18 cellular contexts compared by ENCODE assay signal in the genomic region with DNA sequence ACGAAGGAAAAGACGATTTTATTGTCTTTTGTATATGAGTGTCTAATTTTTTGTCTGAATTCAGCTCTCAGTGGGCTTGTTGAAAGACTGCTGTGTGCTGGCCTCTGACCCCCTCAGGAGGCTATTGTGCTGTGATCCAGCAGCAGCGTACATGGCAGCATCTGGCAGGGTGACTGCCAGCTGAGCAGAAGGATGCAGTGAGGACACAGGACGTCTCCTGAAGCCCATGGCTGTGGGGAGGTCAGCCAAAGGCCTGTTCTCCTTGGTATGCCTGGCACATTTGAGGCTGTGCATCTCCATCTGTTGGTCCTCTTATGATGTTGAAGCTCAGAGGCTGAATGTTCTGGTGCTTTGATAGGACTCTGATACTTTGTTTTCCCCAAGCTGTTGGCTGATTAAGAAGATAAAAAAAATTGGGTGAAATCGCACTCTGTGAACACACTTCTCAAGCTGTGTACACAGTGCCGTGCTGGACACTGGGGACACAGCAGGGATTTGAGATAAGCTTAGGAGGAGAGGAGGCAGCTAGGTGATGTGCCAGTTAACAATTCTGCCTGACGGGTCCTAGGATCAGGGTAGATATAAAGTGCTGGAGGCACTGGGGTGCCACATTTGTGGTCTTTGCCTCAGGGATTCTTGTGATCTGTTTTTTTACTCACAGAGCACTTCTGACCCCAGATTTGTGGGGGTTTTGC. TPM values are rescaled to one million over a fixed set of nuclear protein-coding genes. Genes with fewer than 3 reads are reported as not detected.
A peak's percentile ranks its signal among the peaks of the same experiment; 100 is the strongest.
DNase-seq lines count a peak whose midpoint lies in the region; ATAC-seq and TF ChIP-seq lines count a peak whose summit lies in the region.
"Had no signal": no experiment of that assay in that cellular context is flagged by ENCODE, and none has a peak within 500 bp of the region (broad histone marks: within the 10 kb centered on the region; RNA-seq: fewer than 3 reads in every experiment).

No MANE protein-coding gene starts in this region.

- no peaks in the 10 kb centered on the region for H3K27me3 ChIP-seq in aorta (ENCODE audit: control insufficient read depth in 1 of 2, insufficient read depth in 2 of 2, low read length in 1 of 2)
- H3K27me3 ChIP-seq in suprapubic skin: no peaks in the 10 kb centered on the region
- no peaks in the 10 kb centered on the region for H3K27me3 ChIP-seq in adrenal gland

- H3K4me3 ChIP-seq in aorta (ENCODE audit: low read length in 2 of 2) (no peak overlapping the region), suprapubic skin (no peak overlapping the region), adrenal gland (no peak overlapping the region)
- H3K4me3 ChIP-seq: mucosa of descending colon had no signal

- TF ChIP-seq CTCF in neural crest cell (conservative IDR thresholded peaks at IDR 0.05) (no peak), suprapubic skin (IDR thresholded peaks at IDR 0.05) (no peak), adrenal gland (IDR thresholded peaks at IDR 0.05) (no peak)

- H3K9me3 Mint-ChIP-seq in effector memory CD8-positive, alpha-beta T cell: no peaks in the 10 kb centered on the region
- no peaks in the 10 kb centered on the region for H3K9me3 Mint-ChIP-seq in neural crest cell
- H3K9me3 Mint-ChIP-seq: activated T-cell treated with anti-CD3 and anti-CD28 coated beads, Interleukin-2, amount 50 U/mL, for 72 hours had no signal

- intact Hi-C loops in left ventricle myocardium superior (cut with micrococcal nuclease) (no loop called here), Right ventricle myocardium inferior (cut with DNase I) (no loop called here), aorta (cut with DNase I) (loop anchor here (5.0 kb wide), 2 partner anchors 34 to 39 kb away; partner anchors contain the start of gene EID3 (in 1 of the 2)), adrenal gland (cut with DNase I) (no loop called here)

- H3K4me3 Mint-ChIP-seq in effector memory CD8-positive, alpha-beta T cell: no peak overlapping the region
- H3K4me3 Mint-ChIP-seq in neural crest cell: no peak overlapping the region
- H3K4me3 Mint-ChIP-seq: activated CD8-positive, alpha-beta T cell treated with anti-CD3 and anti-CD28 coated beads, Interleukin-2, amount 10 ng/mL, durations not matched to agents 7 days and 5 days; activated T-cell treated with anti-CD3 and anti-CD28 coated beads, Interleukin-2, amount 50 U/mL, for 72 hours had no signal

- TF ChIP-seq EP300 in suprapubic skin (IDR thresholded peaks at IDR 0.05): no peak

- H3K27ac ChIP-seq in aorta (ENCODE audit: low read depth in 1 of 2, low read length in 2 of 2): peak overlapping the region in 1 of 2 donors; percentile 69
- H3K27ac ChIP-seq in suprapubic skin: no peak overlapping the region
- peak overlapping the region in 1 of 5 donors; percentile 19 for H3K27ac ChIP-seq in adrenal gland
- H3K27ac ChIP-seq: C4-2B had no signal

- peaks cover 4 to 14% of the 10 kb centered on the region in 2 donors for H3K4me1 ChIP-seq in aorta (ENCODE audit: control insufficient read depth in 1 of 2, insufficient read depth in 2 of 2, low read length in 2 of 2)
- no peaks in the 10 kb centered on the region for H3K4me1 ChIP-seq in suprapubic skin
- peaks cover 17 to 62% of the 10 kb centered on the region in 2 donors for H3K4me1 ChIP-seq in adrenal gland (replicated peaks in 1 of 2)

- H3K9me3 ChIP-seq in aorta (ENCODE audit: control insufficient read depth, low read length): no peaks in the 10 kb centered on the region
- H3K9me3 ChIP-seq in suprapubic skin: no peaks in the 10 kb centered on the region
- no peaks in the 10 kb centered on the region for H3K9me3 ChIP-seq in adrenal gland (replicated peaks in 1 of 3)
- H3K9me3 ChIP-seq: mucosa of descending colon had no signal

- TF ChIP-seq POLR2A in suprapubic skin (IDR thresholded peaks at IDR 0.05) (no peak), adrenal gland (IDR thresholded peaks at IDR 0.05) (no peak)

- no peaks in the 10 kb centered on the region for H3K4me1 Mint-ChIP-seq in effector memory CD8-positive, alpha-beta T cell (ENCODE audit: low read depth in 2 of 2)
- H3K4me1 Mint-ChIP-seq in neural crest cell: peaks cover 8% of the 10 kb centered on the region

- WGBS in aorta, 2 donors: 22 to 24% methylated on average over 7 of the region's 7 CpGs
- 82% methylated on average over 7 of the region's 7 CpGs for WGBS in suprapubic skin
- WGBS in adrenal gland, 4 donors: 79 to 91% (median 82%) methylated on average over 6 to 7 of the region's 7 CpGs

- H3K36me3 Mint-ChIP-seq in effector memory CD8-positive, alpha-beta T cell (ENCODE audit: insufficient read depth): peaks cover 41% of the 10 kb centered on the region
- peaks cover 8% of the 10 kb centered on the region for H3K36me3 Mint-ChIP-seq in neural crest cell (ENCODE audit: low read depth)

- peaks cover 2 to 8% of the 10 kb centered on the region in 2 donors for H3K36me3 ChIP-seq in aorta (ENCODE audit: control insufficient read depth in 1 of 2, insufficient read depth in 2 of 2, low read length in 1 of 2)
- H3K36me3 ChIP-seq in suprapubic skin: peaks cover 67% of the 10 kb centered on the region
- peaks cover 0 to 78% of the 10 kb centered on the region in 2 donors for H3K36me3 ChIP-seq in adrenal gland (replicated peaks in 1 of 2)

- DNase-seq in left ventricle myocardium superior: no peak
- DNase-seq in Right ventricle myocardium inferior (ENCODE audit: missing footprints): no peak
- no peak for DNase-seq in effector memory CD8-positive, alpha-beta T cell
- no peak for DNase-seq in neural crest cell (ENCODE audit: low read depth, low spot score)
- DNase-seq in aorta: no peak
- no peak for DNase-seq in suprapubic skin (ENCODE audit: low spot score in 2 of 2)
- no peak for DNase-seq in NCI-H128 (lab: John Stamatoyannopoulos, UW; ENCODE audit: unreplicated experiment)
- no peak for DNase-seq in adrenal gland
- DNase-seq: activated CD8-positive, alpha-beta T cell treated with anti-CD3 and anti-CD28 coated beads, Interleukin-2, amount 10 ng/mL, durations not matched to agents 7 days and 5 days; activated T-cell treated with anti-CD3 and anti-CD28 coated beads, Interleukin-2, amount 50 U/mL, for 72 hours; DMS153; left colon; mucosa of descending colon; NCI-H1417 treated with DMSO at 0.1 percent for 48 hours; NCI-H2171; stimulated activated CD4-positive, alpha-beta T cell treated with anti-CD3 and anti-CD28 coated beads, Interleukin-2, amount 100 ng/mL, for 48 hours; T1000 had no signal

- H3K27ac Mint-ChIP-seq in effector memory CD8-positive, alpha-beta T cell: peak overlapping the region; percentile 2 to 20
- H3K27ac Mint-ChIP-seq in neural crest cell (ENCODE audit: unreplicated experiment): peak overlapping the region; percentile 29
- H3K27ac Mint-ChIP-seq: activated T-cell treated with anti-CD3 and anti-CD28 coated beads, Interleukin-2, amount 50 U/mL, for 72 hours had no signal

- ATAC-seq in left ventricle myocardium superior (peak; percentile 25), Right ventricle myocardium inferior (no peak), aorta (ENCODE audit: low FRiP score) (peak; percentile 44)
- no peak for ATAC-seq in effector memory CD8-positive, alpha-beta T cell (replicated peaks)
- ATAC-seq: activated CD8-positive, alpha-beta T cell treated with anti-CD3 and anti-CD28 coated beads, Interleukin-2, amount 10 ng/mL, durations not matched to agents 7 days and 5 days; activated T-cell treated with anti-CD3 and anti-CD28 coated beads, Interleukin-2, amount 50 U/mL, for 72 hours; left colon; mucosa of descending colon had no signal

- no peaks in the 10 kb centered on the region for H3K27me3 Mint-ChIP-seq in effector memory CD8-positive, alpha-beta T cell
- no peaks in the 10 kb centered on the region for H3K27me3 Mint-ChIP-seq in neural crest cell (ENCODE audit: low read depth)

RNA-seq across cellular contexts. Expression of gene EID3, which starts 37.5 kb away (rescaled TPM):
- total RNA-seq in left ventricle myocardium superior: 0.97 TPM
- 0.49 TPM for total RNA-seq in Right ventricle myocardium inferior
- total RNA-seq in neural crest cell: 1.8 and 3.0 TPM in 2 replicates
- 1 to 10 TPM; 8.5 to 8.6 TPM for total RNA-seq in aorta
- polyA plus RNA-seq in aorta: 1 to 10 TPM; 2.1 to 6.8 TPM
- 1 to 10 TPM; 2.9 to 5.4 (median 4.0) TPM for total RNA-seq in suprapubic skin
- total RNA-seq in adrenal gland: 10 to 100 TPM in 3 of 8 donors, 1 to 10 TPM in 5; 2.9 to 20.3 (median 5.4) TPM
- polyA plus RNA-seq in adrenal gland: 1 to 10 TPM; 1.5 to 8.1 (median 4.4) TPM

Comparison
In these comparisons a context has a peak if more than half of its experiments do, and no peak if none do; other contexts are left out.
1. ATAC-seq: peak in left ventricle myocardium superior (single experiment) and aorta (single experiment); none in Right ventricle myocardium inferior (single experiment) and effector memory CD8-positive, alpha-beta T cell (single experiment).
2. intact Hi-C loops: an anchor here in aorta (5.0 kb wide); none called in left ventricle myocardium superior, Right ventricle myocardium inferior and adrenal gland.